25 cellular contexts compared by ENCODE assay signal in the genomic region with DNA sequence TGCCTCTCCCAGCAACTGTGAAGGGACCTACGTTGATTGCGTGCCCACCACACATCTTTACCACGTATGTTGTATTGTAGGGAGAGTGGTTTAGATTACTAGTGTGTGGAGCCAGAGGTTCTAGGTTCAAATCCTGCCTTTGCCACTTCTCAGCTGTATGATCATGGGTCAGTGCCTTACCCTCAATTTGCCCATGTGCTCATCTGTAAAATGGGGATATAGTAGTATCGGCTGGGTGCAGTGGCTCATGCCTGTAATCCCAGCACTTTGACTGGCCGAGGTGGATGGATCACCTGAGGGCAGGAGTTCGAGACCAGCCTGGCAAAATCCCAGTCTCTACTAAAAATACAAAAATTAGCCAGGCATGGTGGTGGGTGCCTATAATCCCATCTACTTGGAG. TPM values are rescaled to one million over a fixed set of nuclear protein-coding genes. Genes with fewer than 3 reads are reported as not detected.
"Had no signal": no experiment of that assay in that cellular context is flagged by ENCODE, and none has a peak within 500 bp of the region (broad histone marks: within the 10 kb centered on the region; RNA-seq: fewer than 3 reads in every experiment).

No MANE protein-coding gene starts in this region.

- H3K27me3 Mint-ChIP-seq: activated CD8-positive, alpha-beta T cell treated with anti-CD3 and anti-CD28 coated beads for 36 hours; activated T-cell treated with anti-CD3 and anti-CD28 coated beads, Interleukin-2, amount 50 U/mL, for 24 hours; naive B cell; stimulated activated naive B cell treated with anti-CD40 and anti-IgM and Interleukin-4, amounts not matched to agents 10 μg/mL and 1 μg/mL and 100 μg/mL, for 72 hours had no signal

- DNase-seq: activated CD4-positive, alpha-beta T cell treated with anti-CD3 and anti-CD28 coated beads for 48 hours; activated CD8-positive, alpha-beta T cell treated with anti-CD3 and anti-CD28 coated beads for 36 hours; activated naive CD4-positive, alpha-beta T cell treated with anti-CD3 and anti-CD28 coated beads for 36 hours; activated T-cell treated with anti-CD3 and anti-CD28 coated beads, Interleukin-2, amount 50 U/mL, for 24 hours; anterior cingulate cortex; brain microvascular endothelial cell; central memory CD4-positive, alpha-beta T cell; erythroblast; foreskin melanocyte; mammary epithelial cell; midbrain; naive B cell; psoas muscle; stimulated activated CD4-positive, alpha-beta T cell treated with anti-CD3 and anti-CD28 coated beads, Interleukin-4, amount 100 ng/mL, for 4 hours; stimulated activated naive B cell treated with anti-CD40 and anti-IgM and Interleukin-4, amounts not matched to agents 10 μg/mL and 1 μg/mL and 100 μg/mL, for 72 hours; SW 1271 had no signal

- H3K9me3 ChIP-seq: psoas muscle, right lobe of liver had no signal

- H3K27ac Mint-ChIP-seq: activated CD8-positive, alpha-beta T cell treated with anti-CD3 and anti-CD28 coated beads for 36 hours; activated naive CD4-positive, alpha-beta T cell treated with anti-CD3 and anti-CD28 coated beads for 36 hours; activated T-cell treated with anti-CD3 and anti-CD28 coated beads, Interleukin-2, amount 50 U/mL, for 24 hours; activated T-helper 2 cell treated with anti-CD3 and anti-CD28 coated beads, Interferon-gamma antibody, Interleukin-2, Interleukin-4, amounts not matched to agents 10 μg/mL and 5 μg/mL and 100 μg/mL, durations not matched to agents 14 hours and 24 hours and 36 hours; stimulated activated naive B cell treated with anti-CD40 and anti-IgM and Interleukin-4, amounts not matched to agents 10 μg/mL and 1 μg/mL and 100 μg/mL, for 72 hours; WTC11 had no signal

- H3K4me1 Mint-ChIP-seq: neural crest cell, WTC11 had no signal

- H3K4me1 ChIP-seq: psoas muscle had no signal

- H3K4me3 ChIP-seq: psoas muscle had no signal

- H3K27me3 ChIP-seq: brain microvascular endothelial cell, right lobe of liver had no signal

- H3K9me3 Mint-ChIP-seq: activated CD8-positive, alpha-beta T cell treated with anti-CD3 and anti-CD28 coated beads for 36 hours; activated naive CD4-positive, alpha-beta T cell treated with anti-CD3 and anti-CD28 coated beads for 36 hours; activated T-cell treated with anti-CD3 and anti-CD28 coated beads, Interleukin-2, amount 50 U/mL, for 24 hours; activated T-helper 2 cell treated with anti-CD3 and anti-CD28 coated beads, Interferon-gamma antibody, Interleukin-2, Interleukin-4, amounts not matched to agents 10 μg/mL and 5 μg/mL and 100 μg/mL, durations not matched to agents 14 hours and 24 hours and 36 hours; naive B cell; neural crest cell; stimulated activated naive B cell treated with anti-CD40 and anti-IgM and Interleukin-4, amounts not matched to agents 10 μg/mL and 1 μg/mL and 100 μg/mL, for 72 hours; WTC11 had no signal

- ATAC-seq: activated CD8-positive, alpha-beta T cell treated with anti-CD3 and anti-CD28 coated beads for 36 hours; stimulated activated naive B cell treated with anti-CD40 and anti-IgM and Interleukin-4, amounts not matched to agents 10 μg/mL and 1 μg/mL and 100 μg/mL, for 72 hours; WTC11 had no signal

- H3K4me3 Mint-ChIP-seq: activated CD8-positive, alpha-beta T cell treated with anti-CD3 and anti-CD28 coated beads for 36 hours; activated naive CD4-positive, alpha-beta T cell treated with anti-CD3 and anti-CD28 coated beads for 36 hours; activated T-cell treated with anti-CD3 and anti-CD28 coated beads, Interleukin-2, amount 50 U/mL, for 24 hours; neural crest cell; stimulated activated naive B cell treated with anti-CD40 and anti-IgM and Interleukin-4, amounts not matched to agents 10 μg/mL and 1 μg/mL and 100 μg/mL, for 72 hours; WTC11 had no signal

- H3K27ac ChIP-seq: brain microvascular endothelial cell, psoas muscle had no signal

RNA-seq across cellular contexts. Expression of gene LGALS4, which starts 0.6 kb away (rescaled TPM):
- total RNA-seq: activated naive CD4-positive, alpha-beta T cell treated with anti-CD3 and anti-CD28 coated beads for 36 hours; osteoblast had no signal

RNA-seq across cellular contexts. Expression of gene LGALS7B, which starts 24.3 kb away (rescaled TPM):
- total RNA-seq: activated CD8-positive, alpha-beta T cell treated with anti-CD3 and anti-CD28 coated beads for 36 hours; activated naive CD4-positive, alpha-beta T cell treated with anti-CD3 and anti-CD28 coated beads for 36 hours; activated T-helper 2 cell treated with anti-CD3 and anti-CD28 coated beads, Interferon-gamma antibody, Interleukin-2, Interleukin-4, amounts not matched to agents 10 μg/mL and 5 μg/mL and 100 μg/mL, durations not matched to agents 14 hours and 24 hours and 36 hours; kidney; left lobe of liver; neural crest cell; osteoblast; psoas muscle; right lobe of liver; T-helper 2 cell treated with Interferon-gamma antibody and Interleukin-4, amounts not matched to agents 100 ng/mL and 5 ng/mL, for 36 hours had no signal
- polyA plus RNA-seq: urinary bladder had no signal

RNA-seq across cellular contexts. Expression of gene LGALS7, which starts 40.0 kb away (rescaled TPM):
- total RNA-seq: activated CD8-positive, alpha-beta T cell treated with anti-CD3 and anti-CD28 coated beads for 36 hours; activated naive CD4-positive, alpha-beta T cell treated with anti-CD3 and anti-CD28 coated beads for 36 hours; activated T-helper 2 cell treated with anti-CD3 and anti-CD28 coated beads, Interferon-gamma antibody, Interleukin-2, Interleukin-4, amounts not matched to agents 10 μg/mL and 5 μg/mL and 100 μg/mL, durations not matched to agents 14 hours and 24 hours and 36 hours; left lobe of liver; neural crest cell; osteoblast; psoas muscle; right lobe of liver; T-helper 2 cell treated with Interferon-gamma antibody and Interleukin-4, amounts not matched to agents 100 ng/mL and 5 ng/mL, for 36 hours; urinary bladder had no signal
- polyA plus RNA-seq: psoas muscle had no signal
